2 cellular contexts compared by ENCODE assay signal in genomic region chr3:182327196-182327681, GRCh38.
TF ChIP-seq lines count a peak whose summit lies in the region.

No MANE protein-coding gene starts in this region.

TF ChIP-seq in SK-N-SH, 30 proteins besides CTCF, POLR2A, EP300 and RAD21 (continued from another document):
- TF ChIP-seq TAF1 (IDR thresholded peaks at IDR 0.05; ENCODE audit: borderline replicate concordance, low read depth, low read length) (no peak), GABPA (IDR thresholded peaks at IDR 0.05; ENCODE audit: low read depth) (no peak), MXI1 (IDR thresholded peaks at IDR 0.05; ENCODE audit: low read depth, low read length) (no peak), REST (IDR thresholded peaks at IDR 0.05; ENCODE audit: low read depth, low read length) (no peak), MEF2A (IDR thresholded peaks at IDR 0.05; ENCODE audit: borderline replicate concordance, low read depth) (no peak)

TF ChIP-seq in SK-N-SH treated with all-trans-retinoic acid at 6 μM for 48 hours, 23 proteins besides CTCF, POLR2A, EP300 and RAD21 (continued from another document):
- TF ChIP-seq, protein P1, sequence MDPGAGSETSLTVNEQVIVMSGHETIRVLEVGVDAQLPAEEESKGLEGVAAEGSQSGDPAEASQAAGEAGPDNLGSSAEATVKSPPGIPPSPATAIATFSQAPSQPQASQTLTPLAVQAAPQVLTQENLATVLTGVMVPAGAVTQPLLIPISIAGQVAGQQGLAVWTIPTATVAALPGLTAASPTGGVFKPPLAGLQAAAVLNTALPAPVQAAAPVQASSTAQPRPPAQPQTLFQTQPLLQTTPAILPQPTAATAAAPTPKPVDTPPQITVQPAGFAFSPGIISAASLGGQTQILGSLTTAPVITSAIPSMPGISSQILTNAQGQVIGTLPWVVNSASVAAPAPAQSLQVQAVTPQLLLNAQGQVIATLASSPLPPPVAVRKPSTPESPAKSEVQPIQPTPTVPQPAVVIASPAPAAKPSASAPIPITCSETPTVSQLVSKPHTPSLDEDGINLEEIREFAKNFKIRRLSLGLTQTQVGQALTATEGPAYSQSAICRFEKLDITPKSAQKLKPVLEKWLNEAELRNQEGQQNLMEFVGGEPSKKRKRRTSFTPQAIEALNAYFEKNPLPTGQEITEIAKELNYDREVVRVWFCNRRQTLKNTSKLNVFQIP (CRISPR knock-in tag; IDR thresholded peaks at IDR 0.05; ENCODE audit: borderline replicate concordance, low read depth), result no peak
- TF ChIP-seq CSDC2 (CRISPR knock-in tag; IDR thresholded peaks at IDR 0.05) (no peak), TSHZ2 (CRISPR knock-in tag; IDR thresholded peaks at IDR 0.05) (no peak), PATZ1 (CRISPR knock-in tag; IDR thresholded peaks at IDR 0.05; ENCODE audit: borderline replicate concordance) (no peak), TCF4 (CRISPR knock-in tag; IDR thresholded peaks at IDR 0.05; ENCODE audit: borderline replicate concordance) (no peak), OSR1 (CRISPR knock-in tag; IDR thresholded peaks at IDR 0.05) (no peak), RARB (CRISPR knock-in tag; IDR thresholded peaks at IDR 0.05) (no peak), SNAI2 (CRISPR knock-in tag; IDR thresholded peaks at IDR 0.05) (no peak), ARNTL (CRISPR knock-in tag; IDR thresholded peaks at IDR 0.05; ENCODE audit: borderline replicate concordance, low read depth) (no peak), ISL1 (CRISPR knock-in tag; IDR thresholded peaks at IDR 0.05) (no peak), GLIS3 (CRISPR knock-in tag; IDR thresholded peaks at IDR 0.05) (no peak), ESRRG (CRISPR knock-in tag; IDR thresholded peaks at IDR 0.05) (no peak), ZNF565 (CRISPR knock-in tag; conservative IDR thresholded peaks at IDR 0.05; ENCODE audit: low read depth) (no peak), ZFP30 (CRISPR knock-in tag; IDR thresholded peaks at IDR 0.05) (no peak), ZNF8 (CRISPR knock-in tag; IDR thresholded peaks at IDR 0.05) (no peak), ZNF70 (CRISPR knock-in tag; IDR thresholded peaks at IDR 0.05) (no peak)
